Comparison of ENCODE assay signal across 24 cellular contexts in the genomic region with DNA sequence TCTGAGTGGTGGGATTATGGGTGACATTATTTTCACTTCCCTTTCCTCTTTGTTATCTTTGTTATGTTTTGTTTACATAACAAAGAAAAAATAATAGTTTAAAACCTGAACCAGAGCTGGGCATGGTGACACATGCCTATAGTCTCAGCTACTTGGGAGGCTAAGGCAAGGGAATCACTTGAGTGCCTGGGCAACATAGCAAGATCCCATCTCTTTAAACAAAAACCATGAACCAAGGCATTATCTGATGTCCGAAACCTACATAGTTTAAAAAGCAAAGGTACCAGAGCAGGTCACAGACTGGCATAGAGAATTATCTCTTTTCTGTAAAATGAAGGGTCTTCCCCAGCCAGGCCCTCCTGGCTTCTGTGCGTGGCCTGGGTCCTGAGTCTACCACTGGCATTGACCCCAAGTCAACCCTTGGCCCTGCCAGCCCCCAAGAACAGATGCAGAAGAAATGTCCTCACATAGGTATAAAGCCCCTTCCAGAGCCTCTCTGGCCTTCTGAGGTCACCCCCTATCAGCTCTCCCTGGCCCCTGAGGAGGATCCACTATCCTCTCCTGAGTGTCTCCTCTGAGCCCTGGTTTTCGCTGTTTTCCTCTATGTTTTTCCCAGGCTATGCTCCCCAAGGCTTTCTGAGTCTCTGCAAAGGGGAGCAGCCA.
DNase-seq lines count a peak whose midpoint lies in the region; ATAC-seq and TF ChIP-seq lines count a peak whose summit lies in the region.
"Had no signal": no experiment of that assay in that cellular context is flagged by ENCODE, and none has a peak within 500 bp of the region (broad histone marks: within the 10 kb centered on the region; RNA-seq: fewer than 3 reads in every experiment).

No MANE protein-coding gene starts in this region.

- no peak overlapping the region for H3K27ac ChIP-seq in CD8-positive, alpha-beta memory T cell (ENCODE audit: low read depth, low read length)
- H3K27ac ChIP-seq: ovary, SJSA1 had no signal

- peaks cover 77 to 86% (median 79%) of the 10 kb centered on the region in 3 donors for H3K4me1 Mint-ChIP-seq in CD8-positive, alpha-beta memory T cell
- peaks cover 73% of the 10 kb centered on the region for H3K4me1 Mint-ChIP-seq in activated CD4-positive, alpha-beta memory T cell treated with anti-CD3 and anti-CD28 coated beads, Interleukin-2, amount 10 ng/mL, durations not matched to agents 7 days and 5 days
- peaks cover 46 to 94% (median 82%) of the 10 kb centered on the region in 4 donors for H3K4me1 Mint-ChIP-seq in naive thymus-derived CD8-positive, alpha-beta T cell

- no peaks in the 10 kb centered on the region for H3K27me3 ChIP-seq in CD8-positive, alpha-beta memory T cell (ENCODE audit: insufficient read depth, low read length, poor library complexity, severe bottlenecking)
- H3K27me3 ChIP-seq: ovary, SJSA1 had no signal

- H3K36me3 ChIP-seq in CD8-positive, alpha-beta memory T cell (ENCODE audit: insufficient read depth, low read length) = no peaks in the 10 kb centered on the region
- H3K36me3 ChIP-seq: ovary, SJSA1 had no signal

- H3K27ac Mint-ChIP-seq in CD8-positive, alpha-beta memory T cell = peak overlapping the region; percentile 33 to 100 (median 70)
- peak overlapping the region; percentile 41 for H3K27ac Mint-ChIP-seq in activated CD4-positive, alpha-beta memory T cell treated with anti-CD3 and anti-CD28 coated beads, Interleukin-2, amount 10 ng/mL, durations not matched to agents 7 days and 5 days
- peak overlapping the region in 8 of 10 donors; percentile 11 to 93 (median 69) for H3K27ac Mint-ChIP-seq in naive thymus-derived CD8-positive, alpha-beta T cell
- H3K27ac Mint-ChIP-seq: activated naive CD8-positive, alpha-beta T cell treated with anti-CD3 and anti-CD28 coated beads for 36 hours had no signal

- peak; percentile 51 for DNase-seq in activated CD8-positive, alpha-beta memory T cell treated with anti-CD3 and anti-CD28 coated beads for 24 hours
- no peak for DNase-seq in activated CD8-positive, alpha-beta memory T cell treated with anti-CD3 and anti-CD28 coated beads, Interleukin-2, amount 50 U/mL, for 4 hours
- DNase-seq in CD8-positive, alpha-beta memory T cell = no peak
- no peak for DNase-seq in activated CD4-positive, alpha-beta memory T cell treated with anti-CD3 and anti-CD28 coated beads, Interleukin-2, amount 10 ng/mL, durations not matched to agents 7 days and 5 days
- DNase-seq in naive thymus-derived CD8-positive, alpha-beta T cell = no peak
- DNase-seq in foreskin fibroblast (no peak), GDM1 (lab: John Stamatoyannopoulos, UW) (no peak), COR-L47 (lab: John Stamatoyannopoulos, UW) (no peak)
- DNase-seq: activated naive CD8-positive, alpha-beta T cell treated with anti-CD3 and anti-CD28 coated beads for 36 hours; aorta; caudate nucleus; DMS79 treated with DMSO at 0.1 percent for 48 hours; hypothalamus; immature natural killer cell; KG1; naive B cell; NCI-H1436; NCI-H2081 treated with DMSO at 0.1 percent for 48 hours; ovary; retina had no signal

- no peaks in the 10 kb centered on the region for H3K9me3 Mint-ChIP-seq in CD8-positive, alpha-beta memory T cell
- H3K9me3 Mint-ChIP-seq in activated CD4-positive, alpha-beta memory T cell treated with anti-CD3 and anti-CD28 coated beads, Interleukin-2, amount 10 ng/mL, durations not matched to agents 7 days and 5 days = no peaks in the 10 kb centered on the region
- no peaks in the 10 kb centered on the region for H3K9me3 Mint-ChIP-seq in naive thymus-derived CD8-positive, alpha-beta T cell
- H3K9me3 Mint-ChIP-seq: activated T-helper 2 cell treated with anti-CD3 and anti-CD28 coated beads, Interferon-gamma antibody, Interleukin-2, Interleukin-4, amounts not matched to agents 10 μg/mL and 5 μg/mL and 100 μg/mL, durations not matched to agents 14 hours and 24 hours and 36 hours; immature natural killer cell had no signal

- peaks cover 83% of the 10 kb centered on the region for H3K4me1 ChIP-seq in CD8-positive, alpha-beta memory T cell (ENCODE audit: insufficient read depth, low read length)

- CTCF ChIA-PET in CD8-positive, alpha-beta memory T cell (lab: Charles Lee) = no interaction called here
- CTCF ChIA-PET in activated CD4-positive, alpha-beta memory T cell treated with anti-CD3 and anti-CD28 coated beads, Interleukin-2, amount 10 ng/mL, durations not matched to agents 7 days and 5 days (lab: Charles Lee) = no interaction called here

- H3K4me3 Mint-ChIP-seq in CD8-positive, alpha-beta memory T cell = no peak overlapping the region
- H3K4me3 Mint-ChIP-seq in activated CD4-positive, alpha-beta memory T cell treated with anti-CD3 and anti-CD28 coated beads, Interleukin-2, amount 10 ng/mL, durations not matched to agents 7 days and 5 days = no peak overlapping the region
- peak overlapping the region in 2 of 10 donors; percentile 26 to 44 for H3K4me3 Mint-ChIP-seq in naive thymus-derived CD8-positive, alpha-beta T cell
- H3K4me3 Mint-ChIP-seq: activated naive CD8-positive, alpha-beta T cell treated with anti-CD3 and anti-CD28 coated beads for 36 hours; naive B cell had no signal

- H3K4me3 ChIP-seq in CD8-positive, alpha-beta memory T cell (ENCODE audit: low read length) = no peak overlapping the region
- no peak overlapping the region for H3K4me3 ChIP-seq in foreskin fibroblast (ENCODE audit: low read depth in 1 of 2, low read length in 2 of 2)
- H3K4me3 ChIP-seq: ovary, SJSA1, skin epidermis had no signal

- H3K9me3 ChIP-seq in CD8-positive, alpha-beta memory T cell (ENCODE audit: low read length) = no peaks in the 10 kb centered on the region
- H3K9me3 ChIP-seq: ovary, SJSA1 had no signal

- peaks cover 0 to 6% (median 4%) of the 10 kb centered on the region in 3 donors for H3K36me3 Mint-ChIP-seq in CD8-positive, alpha-beta memory T cell
- H3K36me3 Mint-ChIP-seq in activated CD4-positive, alpha-beta memory T cell treated with anti-CD3 and anti-CD28 coated beads, Interleukin-2, amount 10 ng/mL, durations not matched to agents 7 days and 5 days (ENCODE audit: low read depth) = peaks cover 16% of the 10 kb centered on the region
- H3K36me3 Mint-ChIP-seq in naive thymus-derived CD8-positive, alpha-beta T cell = no peaks in the 10 kb centered on the region
- H3K36me3 Mint-ChIP-seq: immature natural killer cell, naive B cell had no signal

- no peak for TF ChIP-seq CTCF in foreskin fibroblast (IDR thresholded peaks at IDR 0.05; ENCODE audit: low read depth, low read length)

- POLR2A ChIA-PET in CD8-positive, alpha-beta memory T cell (lab: Charles Lee) = no interaction called here
- POLR2A ChIA-PET in activated CD4-positive, alpha-beta memory T cell treated with anti-CD3 and anti-CD28 coated beads, Interleukin-2, amount 10 ng/mL, durations not matched to agents 7 days and 5 days (lab: Charles Lee) = interaction anchor here (0.6 kb wide), 1 partner anchor 16 kb away, joined by 3 read pairs; no protein-coding TSS in a partner anchor
- POLR2A ChIA-PET in naive thymus-derived CD8-positive, alpha-beta T cell (lab: Charles Lee) = interaction anchor here (1.0 to 9.7 kb wide), 2 partner anchors 19 to 82 kb away, joined by 3 to 112 read pairs; no protein-coding TSS in a partner anchor

- ATAC-seq in naive thymus-derived CD8-positive, alpha-beta T cell = no peak
- ATAC-seq: left lobe of liver had no signal

- H3K27me3 Mint-ChIP-seq in CD8-positive, alpha-beta memory T cell = no peaks in the 10 kb centered on the region
- no peaks in the 10 kb centered on the region for H3K27me3 Mint-ChIP-seq in activated CD4-positive, alpha-beta memory T cell treated with anti-CD3 and anti-CD28 coated beads, Interleukin-2, amount 10 ng/mL, durations not matched to agents 7 days and 5 days
- H3K27me3 Mint-ChIP-seq in naive thymus-derived CD8-positive, alpha-beta T cell = no peaks in the 10 kb centered on the region
- H3K27me3 Mint-ChIP-seq: activated naive CD8-positive, alpha-beta T cell treated with anti-CD3 and anti-CD28 coated beads for 36 hours had no signal
